Comparison of ENCODE assay signal across 21 cellular contexts in genomic region chr9:121150188-121150587, GRCh38. TPM values are rescaled to one million over a fixed set of nuclear protein-coding genes. Genes with fewer than 3 reads are reported as not detected.
DNase-seq lines count a peak whose midpoint lies in the region; ATAC-seq lines count a peak whose summit lies in the region.
"Had no signal": no experiment of that assay in that cellular context is flagged by ENCODE, and none has a peak within 500 bp of the region (broad histone marks: within the 10 kb centered on the region; RNA-seq: fewer than 3 reads in every experiment).

No MANE protein-coding gene starts in this region.

- H3K36me3 ChIP-seq in CD4-positive, alpha-beta memory T cell (ENCODE audit: insufficient read depth, low read length): peaks cover 54% of the 10 kb centered on the region
- H3K36me3 ChIP-seq in naive thymus-derived CD4-positive, alpha-beta T cell (ENCODE audit: control insufficient read depth in 2 of 3, insufficient read depth in 3 of 3, low read length in 3 of 3): peaks cover 15 to 77% (median 24%) of the 10 kb centered on the region in 3 experiments

- no peak overlapping the region for H3K4me3 Mint-ChIP-seq in activated T-cell treated with anti-CD3 and anti-CD28 coated beads, Interleukin-2, amount 50 U/mL, for 24 hours
- H3K4me3 Mint-ChIP-seq in CD4-positive, alpha-beta memory T cell: no peak overlapping the region
- H3K4me3 Mint-ChIP-seq in T-helper 17 cell: no peak overlapping the region
- peak overlapping the region in 1 of 10 donors; percentile 17 for H3K4me3 Mint-ChIP-seq in naive thymus-derived CD4-positive, alpha-beta T cell

- H3K9me3 ChIP-seq in CD4-positive, alpha-beta memory T cell (ENCODE audit: control insufficient read depth in 1 of 2, low read length in 2 of 2): no peaks in the 10 kb centered on the region
- H3K9me3 ChIP-seq in T-helper 17 cell (ENCODE audit: control insufficient read depth, low read length, poor library complexity, severe bottlenecking): no peaks in the 10 kb centered on the region
- H3K9me3 ChIP-seq in naive thymus-derived CD4-positive, alpha-beta T cell (ENCODE audit: control insufficient read depth in 2 of 3, low read length in 3 of 3): no peaks in the 10 kb centered on the region
- H3K9me3 ChIP-seq: A549, BLaER1, Peyer's patch, SJSA1 had no signal

- no peak overlapping the region for H3K27ac ChIP-seq in CD4-positive, alpha-beta memory T cell (ENCODE audit: low read depth, low read length)
- H3K27ac ChIP-seq in naive thymus-derived CD4-positive, alpha-beta T cell (ENCODE audit: low read depth, low read length): no peak overlapping the region
- H3K27ac ChIP-seq: A549, BLaER1, Peyer's patch, SJSA1 had no signal

- no peak for DNase-seq in activated T-cell treated with anti-CD3 and anti-CD28 coated beads, Interleukin-2, amount 50 U/mL, for 24 hours
- no peak for DNase-seq in activated T-cell treated with anti-CD3 and anti-CD28 coated beads, Interleukin-2, amount 50 U/mL, for 1 hour
- DNase-seq in CD4-positive, alpha-beta memory T cell: no peak
- no peak for DNase-seq in T-helper 17 cell
- DNase-seq in naive thymus-derived CD4-positive, alpha-beta T cell: no peak
- no peak for DNase-seq in UCSD-AML1 (lab: John Stamatoyannopoulos, UW; ENCODE audit: unreplicated experiment)
- no peak for DNase-seq in activated effector memory CD4-positive, alpha-beta T cell treated with anti-CD3 and anti-CD28 coated beads, Interleukin-2, amount 50 U/mL, for 16 hours
- DNase-seq: DMS79, Kasumi-1, MM.1S, NCI-H1092 treated with DMSO at 0.1 percent for 48 hours, NCI-H146, NCI-H2081, NCI-H2171 treated with DMSO at 0.1 percent for 48 hours, NCI-H446 treated with DMSO at 0.1 percent for 48 hours, Peyer's patch had no signal

- H3K9me3 Mint-ChIP-seq in activated T-cell treated with anti-CD3 and anti-CD28 coated beads, Interleukin-2, amount 50 U/mL, for 24 hours: no peaks in the 10 kb centered on the region
- peaks cover 0 to 2% (median 0%) of the 10 kb centered on the region in 8 donors for H3K9me3 Mint-ChIP-seq in CD4-positive, alpha-beta memory T cell
- no peaks in the 10 kb centered on the region for H3K9me3 Mint-ChIP-seq in naive thymus-derived CD4-positive, alpha-beta T cell

- no peak for ATAC-seq in T-helper 17 cell
- ATAC-seq in naive thymus-derived CD4-positive, alpha-beta T cell: no peak
- no peak for ATAC-seq in HG03196 (IDR thresholded peaks at IDR 0.05; ENCODE audit: unreplicated experiment)
- ATAC-seq: A549, HCT116 had no signal

- peak overlapping the region; percentile 15 for H3K27ac Mint-ChIP-seq in activated T-cell treated with anti-CD3 and anti-CD28 coated beads, Interleukin-2, amount 50 U/mL, for 24 hours
- peak overlapping the region in 6 of 7 donors; percentile 7 to 93 (median 66) for H3K27ac Mint-ChIP-seq in CD4-positive, alpha-beta memory T cell
- H3K27ac Mint-ChIP-seq in T-helper 17 cell: peak overlapping the region; percentile 24
- H3K27ac Mint-ChIP-seq in naive thymus-derived CD4-positive, alpha-beta T cell: peak overlapping the region in 7 of 9 donors; percentile 28 to 74 (median 61)

- POLR2A ChIA-PET in CD4-positive, alpha-beta memory T cell (lab: Charles Lee; ENCODE audit: partially characterized antibody): interaction anchor here (1.0 kb wide), 1 partner anchor 11 kb away, joined by 3 read pairs; no protein-coding TSS in a partner anchor
- POLR2A ChIA-PET in naive thymus-derived CD4-positive, alpha-beta T cell (lab: Charles Lee): interaction anchor here (0.8 to 1.0 kb wide), 2 partner anchors 20 to 28 kb away, joined by 3 read pairs; no protein-coding TSS in a partner anchor

- peaks cover 93% of the 10 kb centered on the region for H3K36me3 Mint-ChIP-seq in activated T-cell treated with anti-CD3 and anti-CD28 coated beads, Interleukin-2, amount 50 U/mL, for 24 hours (ENCODE audit: low read depth)
- H3K36me3 Mint-ChIP-seq in CD4-positive, alpha-beta memory T cell: peaks cover 75 to 86% of the 10 kb centered on the region in 2 donors
- H3K36me3 Mint-ChIP-seq in T-helper 17 cell (ENCODE audit: low read depth): peaks cover 33% of the 10 kb centered on the region
- peaks cover 30 to 58% (median 46%) of the 10 kb centered on the region in 5 donors for H3K36me3 Mint-ChIP-seq in naive thymus-derived CD4-positive, alpha-beta T cell

- H3K4me1 ChIP-seq in CD4-positive, alpha-beta memory T cell (ENCODE audit: insufficient read depth, low read length): peaks cover 1% of the 10 kb centered on the region
- H3K4me1 ChIP-seq in naive thymus-derived CD4-positive, alpha-beta T cell (ENCODE audit: control insufficient read depth in 2 of 2, insufficient read depth in 2 of 2, low read length in 2 of 2): peaks cover 0 to 5% of the 10 kb centered on the region in 2 donors
- H3K4me1 ChIP-seq: A549, BLaER1, Peyer's patch had no signal

- H3K27me3 Mint-ChIP-seq in activated T-cell treated with anti-CD3 and anti-CD28 coated beads, Interleukin-2, amount 50 U/mL, for 24 hours: no peaks in the 10 kb centered on the region
- H3K27me3 Mint-ChIP-seq in CD4-positive, alpha-beta memory T cell: no peaks in the 10 kb centered on the region
- no peaks in the 10 kb centered on the region for H3K27me3 Mint-ChIP-seq in T-helper 17 cell
- no peaks in the 10 kb centered on the region for H3K27me3 Mint-ChIP-seq in naive thymus-derived CD4-positive, alpha-beta T cell

- intact Hi-C loops in CD4-positive, alpha-beta memory T cell (cut with micrococcal nuclease): loop anchor here (5.0 kb wide), 1 partner anchor 43 kb away; no protein-coding TSS in a partner anchor
- intact Hi-C loops in naive thymus-derived CD4-positive, alpha-beta T cell (cut with micrococcal nuclease): loop anchor here in 1 of 2 donors (5.0 kb wide), 1 partner anchor 43 kb away; no protein-coding TSS in a partner anchor

- H3K4me3 ChIP-seq in CD4-positive, alpha-beta memory T cell (ENCODE audit: low read length in 2 of 2): no peak overlapping the region
- H3K4me3 ChIP-seq in naive thymus-derived CD4-positive, alpha-beta T cell (ENCODE audit: low read length): no peak overlapping the region
- H3K4me3 ChIP-seq: A549, BLaER1, Peyer's patch, SJSA1 had no signal

- CTCF ChIA-PET in CD4-positive, alpha-beta memory T cell (lab: Charles Lee; ENCODE audit: partially characterized antibody): interaction anchor here (0.8 to 1.5 kb wide), 2 partner anchors 26 to 169 kb away, joined by 3 to 6 read pairs; no protein-coding TSS in a partner anchor
- CTCF ChIA-PET in naive thymus-derived CD4-positive, alpha-beta T cell (lab: Charles Lee): interaction anchor here (0.6 to 0.7 kb wide), 2 partner anchors 43 to 397 kb away, joined by 3 read pairs; no protein-coding TSS in a partner anchor

- H3K4me1 Mint-ChIP-seq in activated T-cell treated with anti-CD3 and anti-CD28 coated beads, Interleukin-2, amount 50 U/mL, for 24 hours (ENCODE audit: low read depth): peaks cover 24% of the 10 kb centered on the region
- peaks cover 6 to 20% (median 16%) of the 10 kb centered on the region in 4 donors for H3K4me1 Mint-ChIP-seq in CD4-positive, alpha-beta memory T cell
- peaks cover 30% of the 10 kb centered on the region for H3K4me1 Mint-ChIP-seq in T-helper 17 cell
- peaks cover 13 to 41% (median 31%) of the 10 kb centered on the region in 7 donors for H3K4me1 Mint-ChIP-seq in naive thymus-derived CD4-positive, alpha-beta T cell

- H3K27me3 ChIP-seq in CD4-positive, alpha-beta memory T cell (ENCODE audit: insufficient read depth, low read length): no peaks in the 10 kb centered on the region
- H3K27me3 ChIP-seq in naive thymus-derived CD4-positive, alpha-beta T cell (ENCODE audit: control insufficient read depth in 2 of 2, insufficient read depth in 2 of 2, low read length in 2 of 2): no peaks in the 10 kb centered on the region
- H3K27me3 ChIP-seq: BLaER1, Peyer's patch, SJSA1 had no signal

RNA-seq across cellular contexts. Expression of gene RAB14, which starts 51.5 kb away (rescaled TPM):
- 10 to 100 TPM; 65.5 to 68.1 TPM for total RNA-seq in CD4-positive, alpha-beta memory T cell
- polyA plus RNA-seq in CD4-positive, alpha-beta memory T cell: 10 to 100 TPM; 34.8 to 54.0 TPM
- total RNA-seq in T-helper 17 cell: 10 to 100 TPM; 42.1 to 49.8 TPM
- total RNA-seq in naive thymus-derived CD4-positive, alpha-beta T cell: 10 to 100 TPM; 43.9 to 66.5 (median 60.7) TPM
- polyA plus RNA-seq in naive thymus-derived CD4-positive, alpha-beta T cell: 10 to 100 TPM; 30.5 to 38.7 TPM

Comparison
In these comparisons a context has a peak if more than half of its experiments do, and no peak if none do; other contexts are left out.
1. H3K27ac Mint-ChIP-seq: peak in every context shown above with its lines; median percentile 66 in CD4-positive, alpha-beta memory T cell; 61 in naive thymus-derived CD4-positive, alpha-beta T cell; 24 in T-helper 17 cell; 15 in activated T-cell treated with anti-CD3 and anti-CD28 coated beads, Interleukin-2, amount 50 U/mL, for 24 hours.